In genomic region chr5:85972539-85972938, GRCh38 we compare ENCODE assay signal across 33 cellular contexts.
DNase-seq lines count a peak whose midpoint lies in the region; ATAC-seq, FAIRE-seq and TF ChIP-seq lines count a peak whose summit lies in the region.
"Had no signal": no experiment of that assay in that cellular context is flagged by ENCODE, and none has a peak within 500 bp of the region (broad histone marks: within the 10 kb centered on the region; RNA-seq: fewer than 3 reads in every experiment).

No MANE protein-coding gene starts in this region.

- H3K18ac ChIP-seq in IMR-90 (ENCODE audit: low read depth, low read length) = no peak overlapping the region

- H3K27me3 Mint-ChIP-seq in glutamatergic neuron (ENCODE audit: unreplicated experiment) = no peaks in the 10 kb centered on the region
- H3K27me3 Mint-ChIP-seq: B cell; CD4-positive, alpha-beta memory T cell; CD4-positive, alpha-beta T cell; CD4-positive, CD25-positive, alpha-beta regulatory T cell; CD8-positive, alpha-beta memory T cell had no signal

- H3K9me1 ChIP-seq in IMR-90 (ENCODE audit: insufficient read depth, low read length) = no peaks in the 10 kb centered on the region

- no peak overlapping the region for H2BK15ac ChIP-seq in IMR-90 (ENCODE audit: low read depth, low read length)

- no peak for TF ChIP-seq RAD21 in HepG2 (CRISPR knock-in tag; IDR thresholded peaks at IDR 0.05)
- no peak for TF ChIP-seq RAD21 in IMR-90 (IDR thresholded peaks at IDR 0.05; ENCODE audit: low read length)

- H3K27ac Mint-ChIP-seq in glutamatergic neuron (ENCODE audit: unreplicated experiment) = no peak overlapping the region
- H3K27ac Mint-ChIP-seq: B cell; CD14-positive monocyte; CD4-positive, alpha-beta memory T cell; CD4-positive, alpha-beta T cell; CD4-positive, CD25-positive, alpha-beta regulatory T cell; CD8-positive, alpha-beta memory T cell; CD8-positive, alpha-beta T cell had no signal

- no peak overlapping the region for H3K27ac ChIP-seq in HepG2 (ENCODE audit: extremely low read length, insufficient read depth, low read length)
- H3K27ac ChIP-seq in right lobe of liver = no peak overlapping the region
- no peak overlapping the region for H3K27ac ChIP-seq in IMR-90 (ENCODE audit: insufficient read depth, low read length)
- H3K27ac ChIP-seq: 22Rv1; A549; BLaER1; BLaER1 treated with 17β-estradiol and CSF1 and Interleukin-3, amounts not matched to agents 10 nM and 100 nM; C4-2B had no signal

- DNase-seq in HepG2 (ENCODE audit: low spot score) = no peak
- DNase-seq in right lobe of liver = no peak
- DNase-seq in IMR-90 = no peak
- no peak for DNase-seq in glutamatergic neuron
- DNase-seq: 8988T; ACHN; AML-193; BE2C; C1 segment of cervical spinal cord; Caco-2; Calu3; CD4-positive, alpha-beta memory T cell; CD4-positive, alpha-beta T cell; CD4-positive, CD25-positive, alpha-beta regulatory T cell; CD8-positive, alpha-beta memory T cell; CD8-positive, alpha-beta T cell; COR-L47; DMS 273 treated with DMSO at 0.1 percent for 48 hours; DMS153; DMS53; DMS79; DMS79 treated with DMSO at 0.1 percent for 48 hours; DND-41; EL had no signal

- POLR2A ChIA-PET in HepG2 (lab: Yijun Ruan, JAX) (no interaction called here), IMR-90 (lab: Charles Lee; ENCODE audit: unreplicated experiment) (no interaction called here)

- H3K36me3 ChIP-seq in HepG2 (replicated peaks in 1 of 2; ENCODE audit: control insufficient read depth in 1 of 2, insufficient read depth in 2 of 2, low read length in 2 of 2) = no peaks in the 10 kb centered on the region
- H3K36me3 ChIP-seq in right lobe of liver = no peaks in the 10 kb centered on the region
- no peaks in the 10 kb centered on the region for H3K36me3 ChIP-seq in IMR-90 (ENCODE audit: control insufficient read depth, insufficient read depth, low read length)
- H3K36me3 ChIP-seq: BE2C; BLaER1; BLaER1 treated with 17β-estradiol and CSF1 and Interleukin-3, amounts not matched to agents 10 nM and 100 nM had no signal

- TF ChIP-seq POLR2A in HepG2 (IDR thresholded peaks at IDR 0.05; ENCODE audit: insufficient read depth in 1 of 2, low read depth in 2 of 2, low read length in 2 of 2) = no peak
- no peak for TF ChIP-seq POLR2A in right lobe of liver (IDR thresholded peaks at IDR 0.05)
- no peak for TF ChIP-seq POLR2A in IMR-90 (IDR thresholded peaks at IDR 0.05; ENCODE audit: low read depth, low read length)

- no peak overlapping the region for H4K8ac ChIP-seq in IMR-90 (ENCODE audit: low read depth in 2 of 2, low read length in 2 of 2)

- no peak overlapping the region for H3K23ac ChIP-seq in IMR-90 (ENCODE audit: low read depth, low read length)

- H3K4me2 ChIP-seq in HepG2 (ENCODE audit: low read depth, low read length) (no peak overlapping the region), IMR-90 (ENCODE audit: low read depth, low read length) (no peak overlapping the region)
- H3K4me2 ChIP-seq: A549; BLaER1; BLaER1 treated with 17β-estradiol and CSF1 and Interleukin-3, amounts not matched to agents 10 nM and 100 nM had no signal

- H3K14ac ChIP-seq in IMR-90 (replicated peaks; ENCODE audit: low read depth, low read length) = no peak overlapping the region

- WGBS in HepG2 (ENCODE audit: low lambda C conversion rate) = 2% methylated on average over 4 of the region's 4 CpGs
- WGBS in right lobe of liver (ENCODE audit: insufficient coverage, low coverage, low lambda C conversion rate, missing lambda C conversion rate) = 68% methylated on average over 4 of the region's 4 CpGs
- WGBS in IMR-90 (ENCODE audit: extremely low coverage in 2 of 2, insufficient read length in 1 of 2), 2 experiments = no CpG with 5 or more reads among the region's 4 CpGs

- H2AFZ ChIP-seq in HepG2 (ENCODE audit: low read length) (no peak overlapping the region), IMR-90 (replicated peaks; ENCODE audit: low read length, poor library complexity) (no peak overlapping the region)

- no peak for ATAC-seq in HepG2
- ATAC-seq in right lobe of liver = no peak
- ATAC-seq in IMR-90 (ENCODE audit: low read depth) = no peak
- ATAC-seq: A549; CD8-positive, alpha-beta T cell had no signal

- TF ChIP-seq CTCF in HepG2 (CRISPR knock-in tag; IDR thresholded peaks at IDR 0.05) (no peak), right lobe of liver (IDR thresholded peaks at IDR 0.05) (no peak), IMR-90 (conservative IDR thresholded peaks at IDR 0.05; ENCODE audit: low read depth, low read length) (no peak), glutamatergic neuron (IDR thresholded peaks at IDR 0.05; ENCODE audit: partially characterized antibody, unreplicated experiment) (no peak)

- no peak overlapping the region for H3K4me3 ChIP-seq in HepG2 (replicated peaks in 1 of 3; ENCODE audit: insufficient read depth in 1 of 3, low read depth in 2 of 3, low read length in 3 of 3)
- H3K4me3 ChIP-seq in right lobe of liver = no peak overlapping the region
- H3K4me3 ChIP-seq in IMR-90 (ENCODE audit: insufficient read depth, low read depth, low read length) = no peak overlapping the region
- H3K4me3 ChIP-seq: A549; BLaER1; BLaER1 treated with 17β-estradiol and CSF1 and Interleukin-3, amounts not matched to agents 10 nM and 100 nM had no signal

- no peak overlapping the region for H2BK20ac ChIP-seq in IMR-90 (ENCODE audit: low read depth, low read length)

- H3K27me3 ChIP-seq in HepG2 (ENCODE audit: control insufficient read depth in 1 of 2, insufficient read depth in 2 of 2, low read length in 2 of 2) = no peaks in the 10 kb centered on the region
- H3K27me3 ChIP-seq in right lobe of liver = no peaks in the 10 kb centered on the region
- no peaks in the 10 kb centered on the region for H3K27me3 ChIP-seq in IMR-90 (ENCODE audit: control insufficient read depth, insufficient read depth, low read length)
- H3K27me3 ChIP-seq: BLaER1; BLaER1 treated with 17β-estradiol and CSF1 and Interleukin-3, amounts not matched to agents 10 nM and 100 nM had no signal

- no TSS peak for BruUV-seq in HepG2 (replicated peaks; lab: Mats Ljungman, UMichigan)
- BruUV-seq in IMR-90 (replicated peaks; lab: Mats Ljungman, UMichigan) = no TSS peak

- intact Hi-C loops in HepG2 (cut with micrococcal nuclease; ENCODE audit: unreplicated experiment) = no loop called here
- intact Hi-C loops in right lobe of liver (cut with DNase I) = no loop called here
- intact Hi-C loops in IMR-90 (cut with micrococcal nuclease) = no loop called here

- no peaks in the 10 kb centered on the region for H3K9me3 Mint-ChIP-seq in glutamatergic neuron (ENCODE audit: unreplicated experiment)
- H3K9me3 Mint-ChIP-seq: CD14-positive monocyte had no signal

- no peak overlapping the region for H4K5ac ChIP-seq in IMR-90 (ENCODE audit: low read depth, low read length)

- no peaks in the 10 kb centered on the region for H3K4me1 Mint-ChIP-seq in glutamatergic neuron (ENCODE audit: low read depth, unreplicated experiment)
- H3K4me1 Mint-ChIP-seq: B cell; CD14-positive monocyte; CD4-positive, alpha-beta memory T cell; CD4-positive, CD25-positive, alpha-beta regulatory T cell; CD8-positive, alpha-beta memory T cell had no signal

- no peaks in the 10 kb centered on the region for H3K36me3 Mint-ChIP-seq in glutamatergic neuron (ENCODE audit: unreplicated experiment)
- H3K36me3 Mint-ChIP-seq: CD14-positive monocyte; CD4-positive, alpha-beta memory T cell; CD4-positive, CD25-positive, alpha-beta regulatory T cell; CD8-positive, alpha-beta memory T cell; CD8-positive, alpha-beta T cell had no signal

- CTCF ChIA-PET in HepG2 (lab: Yijun Ruan, JAX; ENCODE audit: low intra/inter-chr PET ratio, low total read pairs) (no interaction called here), IMR-90 (lab: Yijun Ruan, JAX) (no interaction called here)

- H2BK5ac ChIP-seq in IMR-90 (ENCODE audit: low read depth, low read length, poor library complexity, severe bottlenecking) = no peak overlapping the region

- FAIRE-seq in HepG2 (lab: Jason Lieb, UNC) = no peak
- FAIRE-seq: A204.1, A549, D721Med had no signal

- no peak overlapping the region for H3K4me3 Mint-ChIP-seq in glutamatergic neuron (ENCODE audit: unreplicated experiment)
- H3K4me3 Mint-ChIP-seq: B cell; CD14-positive monocyte; CD4-positive, alpha-beta memory T cell; CD4-positive, alpha-beta T cell; CD4-positive, CD25-positive, alpha-beta regulatory T cell; CD8-positive, alpha-beta memory T cell; CD8-positive, alpha-beta T cell had no signal

- H3K4ac ChIP-seq in IMR-90 (ENCODE audit: low read depth, low read length) = no peak overlapping the region

- H3K9ac ChIP-seq in HepG2 (ENCODE audit: insufficient read depth, low read depth, low read length) (no peak overlapping the region), IMR-90 (ENCODE audit: low read depth, low read length) (no peak overlapping the region)
- H3K9ac ChIP-seq: BLaER1; BLaER1 treated with 17β-estradiol and CSF1 and Interleukin-3, amounts not matched to agents 10 nM and 100 nM had no signal

- dilution Hi-C loops in IMR-90 (cut with HindIII; ENCODE audit: low sequenced_read_pairs, unreplicated experiment) = no loop called here

- H4K91ac ChIP-seq in IMR-90 (ENCODE audit: insufficient read depth, low read depth, low read length) = no peak overlapping the region

- H3K4me1 ChIP-seq in HepG2 (ENCODE audit: insufficient read depth, low read length) = no peaks in the 10 kb centered on the region
- no peaks in the 10 kb centered on the region for H3K4me1 ChIP-seq in right lobe of liver
- H3K4me1 ChIP-seq in IMR-90 (ENCODE audit: control insufficient read depth, insufficient read depth, low read length) = no peaks in the 10 kb centered on the region
- H3K4me1 ChIP-seq: A549; BE2C; BLaER1; BLaER1 treated with 17β-estradiol and CSF1 and Interleukin-3, amounts not matched to agents 10 nM and 100 nM; Caco-2 had no signal

- no peak overlapping the region for H2AK5ac ChIP-seq in IMR-90 (ENCODE audit: low read depth, low read length)

- H4K20me1 ChIP-seq in HepG2 (ENCODE audit: insufficient read depth, low read length) (no peaks in the 10 kb centered on the region), IMR-90 (ENCODE audit: insufficient read depth, low read length) (no peaks in the 10 kb centered on the region)
- H4K20me1 ChIP-seq: BLaER1; BLaER1 treated with 17β-estradiol and CSF1 and Interleukin-3, amounts not matched to agents 10 nM and 100 nM had no signal

- no peaks in the 10 kb centered on the region for H3K79me1 ChIP-seq in IMR-90 (ENCODE audit: low read depth in 1 of 2, low read length in 2 of 2)

- H3K9me3 ChIP-seq in HepG2 (ENCODE audit: low read length) = no peaks in the 10 kb centered on the region; the same call in 1 of the 2 replicates
- H3K9me3 ChIP-seq in right lobe of liver = no peaks in the 10 kb centered on the region
- no peaks in the 10 kb centered on the region for H3K9me3 ChIP-seq in IMR-90 (ENCODE audit: control insufficient read depth, insufficient read depth, low read length)
- H3K9me3 ChIP-seq: A549; BE2C; BLaER1; BLaER1 treated with 17β-estradiol and CSF1 and Interleukin-3, amounts not matched to agents 10 nM and 100 nM; Caco-2 had no signal

- TF ChIP-seq EP300 in HepG2 (IDR thresholded peaks at IDR 0.05; ENCODE audit: low read depth in 2 of 2, low read length in 2 of 2) = no peak
- TF ChIP-seq EP300 in HepG2 (CRISPR knock-in tag; IDR thresholded peaks at IDR 0.05; ENCODE audit: borderline replicate concordance) = no peak

- H2BK120ac ChIP-seq in IMR-90 (ENCODE audit: low read depth, low read length) = no peak overlapping the region

- in situ Hi-C loops in HepG2 (cut with HindIII; ENCODE audit: extremely low pct_ligation_motif_present, low pct_unique_long_range_greater_than_20kb) (no loop called here), IMR-90 (cut with MboI; ENCODE audit: low sequenced_read_pairs) (no loop called here)

- no peak overlapping the region for H2AK9ac ChIP-seq in IMR-90 (replicated peaks; ENCODE audit: low read depth, low read length, poor library complexity)

- H3K79me2 ChIP-seq in HepG2 (ENCODE audit: insufficient read depth, low read length) = no peaks in the 10 kb centered on the region

- no peak overlapping the region for H3K56ac ChIP-seq in IMR-90 (ENCODE audit: extremely low read depth, insufficient read depth, low read length)
